ENCODE assay signal across 28 cellular contexts in the genomic region with DNA sequence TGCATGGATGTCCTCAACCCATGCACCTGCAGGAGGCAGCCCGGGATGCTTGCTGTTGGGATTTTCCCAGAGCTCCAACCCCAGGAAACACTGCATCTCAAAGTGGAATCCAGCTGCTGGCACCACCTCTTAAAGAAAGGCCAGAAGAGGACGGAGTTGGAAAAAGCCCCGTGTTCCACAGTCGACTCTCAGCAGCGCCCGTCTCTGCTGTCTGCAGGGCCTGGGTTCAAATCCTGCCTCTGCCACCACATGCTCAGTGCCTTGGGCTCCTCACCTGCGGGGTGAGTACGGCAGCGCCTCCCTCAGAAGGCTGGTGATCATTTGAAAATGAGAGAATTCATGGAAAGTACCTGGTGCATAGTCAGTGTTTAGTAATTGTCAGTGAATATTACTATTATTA.
"Had no signal": no experiment of that assay in that cellular context is flagged by ENCODE, and none has a peak within 500 bp of the region (broad histone marks: within the 10 kb centered on the region; RNA-seq: fewer than 3 reads in every experiment).

No MANE protein-coding gene starts in this region.

- H3K27me3 ChIP-seq: stomach, suprapubic skin, testis, thyroid gland, tibial artery, tibial nerve, transverse colon, upper lobe of left lung, upper lobe of right lung, uterus, vagina had no signal

- DNase-seq: stimulated activated CD4-positive, alpha-beta T cell treated with anti-CD3 and anti-CD28 coated beads, Interleukin-2, amount 100 ng/mL, for 48 hours; stimulated activated CD4-positive, alpha-beta T cell treated with anti-CD3 and anti-CD28 coated beads, Interleukin-4, amount 100 ng/mL, for 1 hour; stimulated activated CD4-positive, alpha-beta T cell treated with anti-CD3 and anti-CD28 coated beads, Interleukin-4, amount 100 ng/mL, for 24 hours; stimulated activated CD4-positive, alpha-beta T cell treated with anti-CD3 and anti-CD28 coated beads, Interleukin-4, amount 100 ng/mL, for 4 hours; stimulated activated CD8-positive, alpha-beta memory T cell treated with anti-CD3 and anti-CD28 coated beads, Interleukin-4, amount 100 ng/mL, for 48 hours; stimulated activated naive B cell treated with anti-CD40 and anti-IgM and Interleukin-4, amounts not matched to agents 10 μg/mL and 1 μg/mL and 100 μg/mL, for 72 hours; stimulated activated naive CD4-positive, alpha-beta T cell; stimulated activated naive CD4-positive, alpha-beta T cell treated with Interleukin-2 at 50 U/mL for 16 hours; stimulated activated naive CD8-positive, alpha-beta T cell treated with anti-CD3 and anti-CD28 coated beads, Interleukin-15, amount 100 ng/mL, for 72 hours; stimulated activated naive CD8-positive, alpha-beta T cell treated with anti-CD3 and anti-CD28 coated beads, Interleukin-15, Interleukin-2, amounts not matched to agents 100 U/mL and 50 U/mL, for 24 hours; stomach; substantia nigra; testis; thyroid gland; tibial artery; transverse colon; trophoblast cell; upper lobe of left lung; upper lobe of right lung; uterus had no signal

- H3K36me3 Mint-ChIP-seq: stimulated activated memory B cell treated with anti-CD40 and anti-IgM and Interleukin-4, amounts not matched to agents 10 μg/mL and 1 μg/mL and 100 μg/mL, for 72 hours; stimulated activated naive B cell treated with anti-CD40 and anti-IgM and Interleukin-4, amounts not matched to agents 10 μg/mL and 1 μg/mL and 100 μg/mL, for 72 hours; type B pancreatic cell had no signal

- H3K4me1 Mint-ChIP-seq: stimulated activated effector memory CD8-positive, alpha-beta T cell treated with anti-CD3 and anti-CD28 coated beads, Interleukin-12 subunit alpha, Interleukin-12 subunit beta, amount 100 ng/mL, for 72 hours; stimulated activated memory B cell treated with anti-CD40 and anti-IgM and Interleukin-4, amounts not matched to agents 10 μg/mL and 1 μg/mL and 100 μg/mL, for 72 hours; stimulated activated naive B cell treated with anti-CD40 and anti-IgM and Interleukin-4, amounts not matched to agents 10 μg/mL and 1 μg/mL and 100 μg/mL, for 72 hours; stimulated activated naive CD8-positive, alpha-beta T cell treated with anti-CD3 and anti-CD28 coated beads, Interleukin-15, amount 100 ng/mL, for 72 hours had no signal

- H3K27ac ChIP-seq: stomach, suprapubic skin, testis, thoracic aorta, thyroid gland, tibial artery, tibial nerve, transverse colon, upper lobe of left lung, upper lobe of right lung, uterus, vagina had no signal

- H3K27me3 Mint-ChIP-seq: stimulated activated memory B cell treated with anti-CD40 and anti-IgM and Interleukin-4, amounts not matched to agents 10 μg/mL and 1 μg/mL and 100 μg/mL, for 72 hours; stimulated activated naive B cell treated with anti-CD40 and anti-IgM and Interleukin-4, amounts not matched to agents 10 μg/mL and 1 μg/mL and 100 μg/mL, for 72 hours; stimulated activated naive CD8-positive, alpha-beta T cell treated with anti-CD3 and anti-CD28 coated beads, Interleukin-15, amount 100 ng/mL, for 72 hours; stimulated activated naive CD8-positive, alpha-beta T cell treated with anti-CD3 and anti-CD28 coated beads, Interleukin-15, Interleukin-2, amounts not matched to agents 100 ng/mL and 50 ng/mL, for 24 hours; type B pancreatic cell had no signal

- H3K4me3 ChIP-seq: stomach, suprapubic skin, testis, thoracic aorta, thyroid gland, tibial artery, tibial nerve, transverse colon, upper lobe of left lung, upper lobe of right lung, uterus, vagina had no signal

- H3K4me1 ChIP-seq: stomach, suprapubic skin, testis, thyroid gland, tibial artery, tibial nerve, transverse colon, upper lobe of left lung, upper lobe of right lung, uterus, vagina had no signal

- H3K36me3 ChIP-seq: stomach, suprapubic skin, thoracic aorta, thyroid gland, tibial artery, tibial nerve, transverse colon, upper lobe of left lung, upper lobe of right lung, uterus, vagina had no signal

- ATAC-seq: stimulated activated effector memory CD8-positive, alpha-beta T cell treated with anti-CD3 and anti-CD28 coated beads, Interleukin-12 subunit alpha, Interleukin-12 subunit beta, amount 100 ng/mL, for 72 hours; stimulated activated memory B cell treated with anti-CD40 and anti-IgM and Interleukin-4, amounts not matched to agents 10 μg/mL and 1 μg/mL and 100 μg/mL, for 72 hours; stimulated activated naive B cell treated with anti-CD40 and anti-IgM and Interleukin-4, amounts not matched to agents 10 μg/mL and 1 μg/mL and 100 μg/mL, for 72 hours; stimulated activated naive CD8-positive, alpha-beta T cell treated with anti-CD3 and anti-CD28 coated beads, Interleukin-15, amount 100 ng/mL, for 72 hours; stimulated activated naive CD8-positive, alpha-beta T cell treated with anti-CD3 and anti-CD28 coated beads, Interleukin-15, Interleukin-2, amounts not matched to agents 100 U/mL and 50 U/mL, for 24 hours; upper lobe of right lung had no signal

- H3K4me3 Mint-ChIP-seq: stimulated activated effector memory CD8-positive, alpha-beta T cell treated with anti-CD3 and anti-CD28 coated beads, Interleukin-12 subunit alpha, Interleukin-12 subunit beta, amount 100 ng/mL, for 72 hours; stimulated activated memory B cell treated with anti-CD40 and anti-IgM and Interleukin-4, amounts not matched to agents 10 μg/mL and 1 μg/mL and 100 μg/mL, for 72 hours; stimulated activated naive B cell treated with anti-CD40 and anti-IgM and Interleukin-4, amounts not matched to agents 10 μg/mL and 1 μg/mL and 100 μg/mL, for 72 hours; stimulated activated naive CD8-positive, alpha-beta T cell treated with anti-CD3 and anti-CD28 coated beads, Interleukin-15, amount 100 ng/mL, for 72 hours; stimulated activated naive CD8-positive, alpha-beta T cell treated with anti-CD3 and anti-CD28 coated beads, Interleukin-15, Interleukin-2, amounts not matched to agents 100 ng/mL and 50 ng/mL, for 24 hours; type B pancreatic cell had no signal

- H3K9me3 ChIP-seq: testis, thoracic aorta, thyroid gland, tibial artery, upper lobe of right lung, uterus, vagina had no signal

- H3K27ac Mint-ChIP-seq: stimulated activated effector memory CD8-positive, alpha-beta T cell treated with anti-CD3 and anti-CD28 coated beads, Interleukin-12 subunit alpha, Interleukin-12 subunit beta, amount 100 ng/mL, for 72 hours; stimulated activated memory B cell treated with anti-CD40 and anti-IgM and Interleukin-4, amounts not matched to agents 10 μg/mL and 1 μg/mL and 100 μg/mL, for 72 hours; stimulated activated naive B cell treated with anti-CD40 and anti-IgM and Interleukin-4, amounts not matched to agents 10 μg/mL and 1 μg/mL and 100 μg/mL, for 72 hours; stimulated activated naive CD8-positive, alpha-beta T cell treated with anti-CD3 and anti-CD28 coated beads, Interleukin-15, amount 100 ng/mL, for 72 hours; stimulated activated naive CD8-positive, alpha-beta T cell treated with anti-CD3 and anti-CD28 coated beads, Interleukin-15, Interleukin-2, amounts not matched to agents 100 ng/mL and 50 ng/mL, for 24 hours; type B pancreatic cell had no signal
